ENCODE assay signal across 1 cellular context in the genomic region with DNA sequence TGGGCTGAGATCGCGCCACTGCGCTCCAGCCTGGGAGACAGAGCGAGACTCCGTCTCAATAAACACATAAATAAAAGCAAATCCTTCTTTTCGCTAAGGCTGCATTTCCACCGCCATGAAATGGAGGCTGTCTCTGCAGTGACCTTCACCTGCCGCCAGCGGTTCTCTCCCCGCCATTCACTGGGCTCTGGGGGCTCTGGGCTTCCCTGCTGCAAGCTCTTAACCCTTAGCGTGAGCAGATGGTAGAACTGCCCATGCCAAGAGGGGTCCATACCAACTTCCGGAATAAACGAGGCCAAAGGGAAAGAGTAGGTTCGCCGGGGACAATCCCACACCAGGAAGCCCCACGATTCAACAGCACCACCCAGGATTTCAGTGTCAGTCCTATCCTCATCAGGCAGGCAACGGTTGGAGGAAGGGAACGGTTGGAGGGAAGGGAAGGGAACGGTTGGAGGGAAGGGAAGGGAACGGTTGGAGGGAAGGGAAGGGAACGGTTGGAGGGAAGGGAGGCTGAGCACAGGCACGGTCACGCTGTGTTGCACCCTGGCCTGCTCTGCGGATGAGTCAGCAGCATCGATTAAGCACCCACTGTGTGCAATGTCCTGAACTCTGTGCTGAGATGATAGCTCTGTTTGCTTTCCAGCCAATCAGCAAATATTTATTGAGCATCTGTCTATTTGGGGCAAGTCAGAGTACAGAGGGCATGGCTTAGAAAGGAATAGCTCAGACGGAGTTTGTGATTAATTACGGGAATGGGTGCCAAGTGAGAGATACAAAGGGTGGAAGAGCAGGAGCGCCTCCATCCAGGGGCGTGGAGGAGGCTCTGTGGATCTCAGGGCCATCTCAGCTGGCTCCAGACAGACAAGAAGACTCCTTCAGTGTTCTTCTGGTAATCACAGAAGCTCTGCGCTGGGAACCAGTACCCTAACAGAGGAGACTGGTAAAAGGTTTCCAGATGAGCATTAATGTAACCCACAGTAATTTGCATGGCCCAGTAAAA.
TF ChIP-seq lines count a peak whose summit lies in the region.

No MANE protein-coding gene starts in this region.

TF ChIP-seq in HepG2, 621 proteins besides CTCF, POLR2A, EP300 and RAD21 (continued from another document and continues in another):
- TF ChIP-seq E2F2 (CRISPR knock-in tag; IDR thresholded peaks at IDR 0.05; ENCODE audit: borderline replicate concordance) = no peak
- TF ChIP-seq, protein P1, sequence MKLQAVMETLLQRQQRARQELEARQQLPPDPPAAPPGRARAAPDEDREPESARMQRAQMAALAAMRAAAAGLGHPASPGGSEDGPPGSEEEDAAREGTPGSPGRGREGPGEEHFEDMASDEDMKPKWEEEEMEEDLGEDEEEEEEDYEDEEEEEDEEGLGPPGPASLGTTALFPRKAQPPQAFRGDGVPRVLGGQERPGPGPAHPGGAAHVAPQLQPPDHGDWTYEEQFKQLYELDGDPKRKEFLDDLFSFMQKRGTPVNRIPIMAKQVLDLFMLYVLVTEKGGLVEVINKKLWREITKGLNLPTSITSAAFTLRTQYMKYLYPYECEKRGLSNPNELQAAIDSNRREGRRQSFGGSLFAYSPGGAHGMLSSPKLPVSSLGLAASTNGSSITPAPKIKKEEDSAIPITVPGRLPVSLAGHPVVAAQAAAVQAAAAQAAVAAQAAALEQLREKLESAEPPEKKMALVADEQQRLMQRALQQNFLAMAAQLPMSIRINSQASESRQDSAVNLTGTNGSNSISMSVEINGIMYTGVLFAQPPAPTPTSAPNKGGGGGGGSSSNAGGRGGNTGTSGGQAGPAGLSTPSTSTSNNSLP (IDR thresholded peaks at IDR 0.05; ENCODE audit: low read depth, low read length) = peak; percentile 94
- TF ChIP-seq RBAK (CRISPR knock-in tag; IDR thresholded peaks at IDR 0.05) = peak; percentile 60; the same call in 1 of the 2 replicates
- peak; percentile 47 for TF ChIP-seq ASH2L (IDR thresholded peaks at IDR 0.05; ENCODE audit: insufficient read length, low read depth, low read length)
- TF ChIP-seq ZNF333 (CRISPR knock-in tag; IDR thresholded peaks at IDR 0.05; ENCODE audit: borderline replicate concordance) = peak; percentile 60; the same call in 1 of the 2 replicates
- TF ChIP-seq RARG (CRISPR knock-in tag; IDR thresholded peaks at IDR 0.05; ENCODE audit: low read depth) = no peak
- no peak for TF ChIP-seq ZNF75D (CRISPR knock-in tag; IDR thresholded peaks at IDR 0.05; ENCODE audit: borderline replicate concordance)
- TF ChIP-seq ZSCAN29 (CRISPR knock-in tag; conservative IDR thresholded peaks at IDR 0.05) = no peak
- TF ChIP-seq, protein P2, sequence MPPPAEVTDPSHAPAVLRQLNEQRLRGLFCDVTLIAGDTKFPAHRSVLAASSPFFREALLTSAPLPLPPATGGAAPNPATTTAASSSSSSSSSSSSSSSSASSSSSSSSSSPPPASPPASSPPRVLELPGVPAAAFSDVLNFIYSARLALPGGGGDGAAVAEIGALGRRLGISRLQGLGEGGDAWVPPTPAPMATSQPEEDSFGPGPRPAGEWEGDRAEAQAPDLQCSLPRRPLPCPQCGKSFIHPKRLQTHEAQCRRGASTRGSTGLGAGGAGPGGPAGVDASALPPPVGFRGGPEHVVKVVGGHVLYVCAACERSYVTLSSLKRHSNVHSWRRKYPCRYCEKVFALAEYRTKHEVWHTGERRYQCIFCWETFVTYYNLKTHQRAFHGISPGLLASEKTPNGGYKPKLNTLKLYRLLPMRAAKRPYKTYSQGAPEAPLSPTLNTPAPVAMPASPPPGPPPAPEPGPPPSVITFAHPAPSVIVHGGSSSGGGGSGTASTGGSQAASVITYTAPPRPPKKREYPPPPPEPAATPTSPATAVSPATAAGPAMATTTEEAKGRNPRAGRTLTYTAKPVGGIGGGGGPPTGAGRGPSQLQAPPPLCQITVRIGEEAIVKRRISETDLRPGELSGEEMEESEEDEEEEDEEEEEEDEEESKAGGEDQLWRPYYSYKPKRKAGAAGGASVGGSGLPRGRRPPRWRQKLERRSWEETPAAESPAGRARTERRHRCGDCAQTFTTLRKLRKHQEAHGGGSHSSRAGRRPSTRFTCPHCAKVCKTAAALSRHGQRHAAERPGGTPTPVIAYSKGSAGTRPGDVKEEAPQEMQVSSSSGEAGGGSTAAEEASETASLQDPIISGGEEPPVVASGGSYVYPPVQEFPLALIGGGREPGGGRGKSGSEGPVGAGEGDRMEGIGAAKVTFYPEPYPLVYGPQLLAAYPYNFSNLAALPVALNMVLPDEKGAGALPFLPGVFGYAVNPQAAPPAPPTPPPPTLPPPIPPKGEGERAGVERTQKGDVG (CRISPR knock-in tag; IDR thresholded peaks at IDR 0.05; ENCODE audit: borderline replicate concordance) = peak; percentile 94; the same call in 1 of the 2 replicates
- TF ChIP-seq ZNF124 (CRISPR knock-in tag; IDR thresholded peaks at IDR 0.05) = no peak
- TF ChIP-seq TAF15 (IDR thresholded peaks at IDR 0.05; ENCODE audit: low read depth, low read length, poor library complexity, severe bottlenecking) = no peak
- peak; percentile 99 for TF ChIP-seq JUND (CRISPR knock-in tag; IDR thresholded peaks at IDR 0.05)
- no peak for TF ChIP-seq ZNF703 (CRISPR knock-in tag; IDR thresholded peaks at IDR 0.05; ENCODE audit: borderline replicate concordance)
- TF ChIP-seq ZMYM3 (CRISPR knock-in tag; IDR thresholded peaks at IDR 0.05) = peak; percentile 100
- no peak for TF ChIP-seq RBM22 (optimal IDR thresholded peaks at IDR 0.05; ENCODE audit: low read length)
- peak; percentile 99 for TF ChIP-seq MEF2D (CRISPR knock-in tag; IDR thresholded peaks at IDR 0.05)
- TF ChIP-seq ZNF678 (CRISPR knock-in tag; IDR thresholded peaks at IDR 0.05) = no peak
- peak; percentile 69; the same call in 1 of the 2 replicates for TF ChIP-seq ZNF138 (CRISPR knock-in tag; IDR thresholded peaks at IDR 0.05; ENCODE audit: low read depth)
- TF ChIP-seq NR2C2 (CRISPR knock-in tag; IDR thresholded peaks at IDR 0.05; ENCODE audit: borderline replicate concordance) = peak; percentile 66; the same call in 1 of the 2 replicates
- no peak for TF ChIP-seq ZNF10 (CRISPR knock-in tag; IDR thresholded peaks at IDR 0.05; ENCODE audit: borderline replicate concordance, low read depth)
- TF ChIP-seq KDM1A (CRISPR knock-in tag; IDR thresholded peaks at IDR 0.05) = peak; percentile 97
- TF ChIP-seq, protein P3, sequence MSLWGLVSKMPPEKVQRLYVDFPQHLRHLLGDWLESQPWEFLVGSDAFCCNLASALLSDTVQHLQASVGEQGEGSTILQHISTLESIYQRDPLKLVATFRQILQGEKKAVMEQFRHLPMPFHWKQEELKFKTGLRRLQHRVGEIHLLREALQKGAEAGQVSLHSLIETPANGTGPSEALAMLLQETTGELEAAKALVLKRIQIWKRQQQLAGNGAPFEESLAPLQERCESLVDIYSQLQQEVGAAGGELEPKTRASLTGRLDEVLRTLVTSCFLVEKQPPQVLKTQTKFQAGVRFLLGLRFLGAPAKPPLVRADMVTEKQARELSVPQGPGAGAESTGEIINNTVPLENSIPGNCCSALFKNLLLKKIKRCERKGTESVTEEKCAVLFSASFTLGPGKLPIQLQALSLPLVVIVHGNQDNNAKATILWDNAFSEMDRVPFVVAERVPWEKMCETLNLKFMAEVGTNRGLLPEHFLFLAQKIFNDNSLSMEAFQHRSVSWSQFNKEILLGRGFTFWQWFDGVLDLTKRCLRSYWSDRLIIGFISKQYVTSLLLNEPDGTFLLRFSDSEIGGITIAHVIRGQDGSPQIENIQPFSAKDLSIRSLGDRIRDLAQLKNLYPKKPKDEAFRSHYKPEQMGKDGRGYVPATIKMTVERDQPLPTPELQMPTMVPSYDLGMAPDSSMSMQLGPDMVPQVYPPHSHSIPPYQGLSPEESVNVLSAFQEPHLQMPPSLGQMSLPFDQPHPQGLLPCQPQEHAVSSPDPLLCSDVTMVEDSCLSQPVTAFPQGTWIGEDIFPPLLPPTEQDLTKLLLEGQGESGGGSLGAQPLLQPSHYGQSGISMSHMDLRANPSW (CRISPR knock-in tag; IDR thresholded peaks at IDR 0.05; ENCODE audit: borderline replicate concordance) = no peak
- TF ChIP-seq SP5 (CRISPR knock-in tag; IDR thresholded peaks at IDR 0.05; ENCODE audit: borderline replicate concordance, low read depth) = peak; percentile 43; the same call in 1 of the 2 replicates
- no peak for TF ChIP-seq ZBTB43 (CRISPR knock-in tag; conservative IDR thresholded peaks at IDR 0.05)
- TF ChIP-seq SOX13 (IDR thresholded peaks at IDR 0.05) = peak; percentile 75; the same call in 1 of the 2 replicates
- peak in 1 of 2 experiments; percentile 87; a peak in 2 of 4 replicates for TF ChIP-seq SOX13 (CRISPR knock-in tag; conservative IDR thresholded peaks at IDR 0.05 in 1 of 2, IDR thresholded peaks at IDR 0.05 in 1 of 2)
- TF ChIP-seq ZNF879 (CRISPR knock-in tag; IDR thresholded peaks at IDR 0.05) = no peak
- TF ChIP-seq RARA (CRISPR knock-in tag; IDR thresholded peaks at IDR 0.05) = peak; percentile 95
- 0 out of 2 replicates have a peak, but pooled peaks have one; percentile 63 for TF ChIP-seq ZNF589 (CRISPR knock-in tag; conservative IDR thresholded peaks at IDR 0.05)
- 0 out of 2 replicates have a peak, but pooled peaks have one; percentile 5 for TF ChIP-seq CREB1 (IDR thresholded peaks at IDR 0.05)
- TF ChIP-seq CREB1 (CRISPR knock-in tag; IDR thresholded peaks at IDR 0.05) = peak; percentile 63
- TF ChIP-seq ATF3 (CRISPR knock-in tag; IDR thresholded peaks at IDR 0.05) = peak; percentile 96
- TF ChIP-seq HNF4G (IDR thresholded peaks at IDR 0.05; ENCODE audit: borderline replicate concordance, low read depth, low read length) = peak; percentile 94
- peak; percentile 98 for TF ChIP-seq HNF4G (CRISPR knock-in tag; IDR thresholded peaks at IDR 0.05; ENCODE audit: borderline replicate concordance, low read depth)
- TF ChIP-seq AHDC1 (CRISPR knock-in tag; IDR thresholded peaks at IDR 0.05; ENCODE audit: borderline replicate concordance) = peak; percentile 86
- TF ChIP-seq TRIM22 (IDR thresholded peaks at IDR 0.05) = no peak
- no peak for TF ChIP-seq POLR2AphosphoS5 (IDR thresholded peaks at IDR 0.05; ENCODE audit: low read depth, low read length)
- 0 out of 2 replicates have a peak, but pooled peaks have one; percentile 27 for TF ChIP-seq ZNF24 (IDR thresholded peaks at IDR 0.05)
- no peak for TF ChIP-seq ZFP36 (IDR thresholded peaks at IDR 0.05; ENCODE audit: borderline replicate concordance, low read depth, low read length, partially characterized antibody)
- peak; percentile 99 for TF ChIP-seq SALL1 (CRISPR knock-in tag; IDR thresholded peaks at IDR 0.05)
